In genomic region chrX:74531081-74531480, GRCh38 we compare ENCODE assay signal across 34 cellular contexts.
"Had no signal": no experiment of that assay in that cellular context is flagged by ENCODE, and none has a peak within 500 bp of the region (broad histone marks: within the 10 kb centered on the region; RNA-seq: fewer than 3 reads in every experiment).

No MANE protein-coding gene starts in this region.

- H3K9ac ChIP-seq: KMS-11 had no signal

- H3K27ac ChIP-seq: KMS-11 had no signal

- H3K36me3 ChIP-seq: MG63 had no signal

- H3K4me3 ChIP-seq: MG63 had no signal

- H3K27me3 ChIP-seq: MG63 had no signal

- H3K9me3 ChIP-seq: MG63 had no signal

- H3K4me2 ChIP-seq: KMS-11 had no signal

- DNase-seq: Karpas-422, Kasumi-1, MG63, MM.1S, MV-4-11, NCI-H1048, NCI-H1092, NCI-H1092 treated with DMSO at 0.1 percent for 48 hours, NCI-H1105, NCI-H1105 treated with DMSO at 0.1 percent for 48 hours, NCI-H1417, NCI-H1417 treated with DMSO at 0.1 percent for 48 hours, NCI-H1436, NCI-H1436 treated with DMSO at 0.1 percent for 48 hours, NCI-H146, NCI-H1694, NCI-H1694 treated with DMSO at 0.1 percent for 48 hours, NCI-H187, NCI-H187 treated with DMSO at 0.1 percent for 48 hours, NCI-H1930, NCI-H2029, NCI-H2029 treated with DMSO at 0.1 percent for 48 hours, NCI-H2081, NCI-H2081 treated with DMSO at 0.1 percent for 48 hours, NCI-H2107, NCI-H2171, NCI-H2171 treated with DMSO at 0.1 percent for 48 hours, NCI-H2227 treated with DMSO at 0.1 percent for 48 hours, NCI-H226, NCI-H345, NCI-H446, NCI-H446 treated with DMSO at 0.1 percent for 48 hours, NCI-H510A had no signal
